Comparison of ENCODE assay signal across 8 cellular contexts in the genomic region with DNA sequence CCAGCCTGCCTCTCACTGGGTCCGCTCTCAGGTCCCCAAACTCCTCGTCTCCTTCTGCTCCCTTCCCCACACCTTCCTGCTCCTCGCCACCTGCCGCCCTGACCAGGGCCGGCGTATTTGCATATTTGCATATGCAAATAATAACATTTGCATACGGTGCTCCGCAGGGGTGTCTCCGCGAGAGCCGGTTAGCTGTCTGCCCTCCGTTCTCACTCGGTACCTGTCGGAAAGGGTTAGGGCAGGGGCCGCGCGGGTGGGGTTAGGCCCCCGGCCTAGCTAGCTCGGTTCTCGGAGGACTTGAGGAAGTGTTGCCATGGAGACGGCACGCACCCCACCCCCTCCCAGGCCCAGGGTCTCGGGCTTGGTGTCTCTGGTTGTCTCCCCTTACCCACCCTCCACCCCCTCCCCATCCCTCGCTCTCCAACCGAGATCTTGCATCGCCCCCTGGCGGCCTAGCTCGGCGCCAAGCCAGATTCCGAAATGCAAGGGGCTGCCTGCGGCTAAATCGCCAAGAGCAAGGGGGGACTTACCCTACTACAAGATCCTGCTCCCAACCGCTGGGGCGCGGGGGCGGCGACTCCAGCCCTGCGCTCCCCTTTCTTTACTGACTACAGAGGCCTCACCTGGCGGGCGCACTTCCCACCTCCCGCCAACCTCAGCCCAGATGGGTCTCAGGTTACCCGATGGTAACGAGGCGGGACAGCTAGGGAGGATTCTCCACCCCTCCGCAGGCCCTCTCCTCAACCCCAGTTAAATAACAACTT. TPM values are rescaled to one million over a fixed set of nuclear protein-coding genes. Genes with fewer than 3 reads are reported as not detected.
A peak's percentile ranks its signal among the peaks of the same experiment; 100 is the strongest.
DNase-seq lines count a peak whose midpoint lies in the region; ATAC-seq, FAIRE-seq and TF ChIP-seq lines count a peak whose summit lies in the region.

No MANE protein-coding gene starts in this region.

- H3K27ac ChIP-seq in brain microvascular endothelial cell (no peak overlapping the region), keratinocyte (ENCODE audit: control insufficient read depth, insufficient read depth, low read length) (no peak overlapping the region)

- TF ChIP-seq CTCF in D721Med (IDR thresholded peaks at IDR 0.05; ENCODE audit: insufficient read depth, missing control alignments), result peak; percentile 73
- TF ChIP-seq CTCF in brain microvascular endothelial cell (IDR thresholded peaks at IDR 0.05; ENCODE audit: low read depth, low read length, missing control alignments), result peak; percentile 86
- TF ChIP-seq CTCF in keratinocyte (optimal IDR thresholded peaks at IDR 0.05 in 1 of 3, IDR thresholded peaks at IDR 0.05 in 1 of 3, conservative IDR thresholded peaks at IDR 0.05 in 1 of 3; ENCODE audit: extremely low read depth in 1 of 3, insufficient read depth in 2 of 3, low read length in 3 of 3), result peak in 2 of 3 experiments; percentile 35 to 80

- peak; percentile 35 for ATAC-seq in GM21529 (IDR thresholded peaks at IDR 0.05; ENCODE audit: unreplicated experiment)
- ATAC-seq in HG03097 (IDR thresholded peaks at IDR 0.05; ENCODE audit: low FRiP score, unreplicated experiment), result no peak

- H3K4me1 ChIP-seq in keratinocyte (ENCODE audit: control insufficient read depth, extremely low read depth, insufficient read depth, low read length), result peaks cover 39% of the 10 kb centered on the region

- H3K36me3 ChIP-seq in brain microvascular endothelial cell (replicated peaks) (no peaks in the 10 kb centered on the region), keratinocyte (ENCODE audit: control insufficient read depth in 2 of 2, extremely low read depth in 1 of 2, insufficient read depth in 2 of 2, low read length in 2 of 2) (peaks cover 0 to 3% of the 10 kb centered on the region in 2 experiments)

- FAIRE-seq in D721Med (lab: Jason Lieb, UNC) (no peak), keratinocyte (lab: Jason Lieb, UNC) (no peak)

- no peaks in the 10 kb centered on the region for H3K9me3 ChIP-seq in keratinocyte (ENCODE audit: control insufficient read depth, low read depth, low read length)

- no peak overlapping the region for H3K9ac ChIP-seq in keratinocyte (ENCODE audit: control insufficient read depth, extremely low read depth, insufficient read depth, low read length)

- H3K79me2 ChIP-seq in keratinocyte (ENCODE audit: control insufficient read depth, insufficient read depth, low read length), result no peaks in the 10 kb centered on the region

- peak overlapping the region; percentile 82 for H3K4me2 ChIP-seq in keratinocyte (ENCODE audit: control insufficient read depth, extremely low read depth, insufficient read depth, low read depth, low read length)

- dilution Hi-C loops in keratinocyte (cut with MboI; ENCODE audit: extremely low pct_ligation_motif_present, low sequenced_read_pairs), result no loop called here

- no peaks in the 10 kb centered on the region for H3K9me1 ChIP-seq in keratinocyte (ENCODE audit: control insufficient read depth, extremely low read depth, insufficient read depth, low read length)

- DNase-seq in D721Med (ENCODE audit: insufficient read length, low spot score) (peak; percentile 74), NCI-H1436 treated with DMSO at 0.1 percent for 48 hours (lab: John Stamatoyannopoulos, UW) (peak; percentile 71), T-helper 22 cell (ENCODE audit: low read depth) (peak; percentile 29), brain microvascular endothelial cell (no peak), keratinocyte (ENCODE audit: low read depth, low spot score) (no peak)
- peak in 2 of 3 experiments; percentile 43 to 56 for DNase-seq in stimulated activated CD4-positive, alpha-beta T cell treated with anti-CD3 and anti-CD28 coated beads, TNF-alpha, amount 100 ng/mL, for 4 hours (ENCODE audit: low read depth in 3 of 3)

- no peak overlapping the region for H2AFZ ChIP-seq in keratinocyte (ENCODE audit: control insufficient read depth, low read length)

- no peaks in the 10 kb centered on the region for H4K20me1 ChIP-seq in keratinocyte (ENCODE audit: control insufficient read depth, extremely low read depth, insufficient read depth, low read length)

- in situ Hi-C loops in brain microvascular endothelial cell (cut with HindIII; ENCODE audit: low pct_ligation_motif_present, low sequenced_read_pairs), result no loop called here

- peaks cover 20% of the 10 kb centered on the region for H3K27me3 ChIP-seq in brain microvascular endothelial cell (replicated peaks)
- H3K27me3 ChIP-seq in keratinocyte (ENCODE audit: control insufficient read depth, extremely low read depth, insufficient read depth, low read length), result peaks cover 57% of the 10 kb centered on the region

- peak overlapping the region; percentile 27 for H3K4me3 ChIP-seq in brain microvascular endothelial cell (ENCODE audit: low read depth, low read length)
- H3K4me3 ChIP-seq in keratinocyte (ENCODE audit: control insufficient read depth in 2 of 3, extremely low read depth in 1 of 3, insufficient read depth in 2 of 3, low read depth in 1 of 3, low read length in 3 of 3), result peak overlapping the region in 2 of 3 experiments; percentile 55 to 66

RNA-seq across cellular contexts. Expression of a gene that starts 8.1 kb away (rescaled TPM):
- polyA plus RNA-seq in keratinocyte, result 0.27 to 0.94 TPM (median 0.62 TPM) in 3 replicates
- 2.1 TPM for polyA plus RNA-seq in keratinocyte (2011; ENCODE audit: low read depth)
- 0.09 and 0.13 TPM in 2 replicates for polyA plus RNA-seq in keratinocyte (2011; cell fraction: cytosol; rRNA removed)
- 1.4 and 3.6 TPM in 2 replicates for polyA plus RNA-seq in keratinocyte (2011; cell fraction: nucleus; rRNA removed)
- 0.33 and 1.1 TPM in 2 replicates for polyA plus RNA-seq in keratinocyte (2012; ENCODE audit: low replicate concordance)
- polyA minus RNA-seq in keratinocyte, result 1.4 TPM in 1 of 3 replicates, not detected in the others
- not detected for polyA minus RNA-seq in keratinocyte (2011; cell fraction: cytosol; rRNA and poly(A)+ RNA removed)
- polyA minus RNA-seq in keratinocyte (2011; cell fraction: nucleus; rRNA and poly(A)+ RNA removed), result 2.2 TPM in 1 of 2 replicates, not detected in the other

RNA-seq across cellular contexts. Expression of a gene that starts 13.4 kb away (rescaled TPM):
- 84.0 to 180 TPM (median 128 TPM) in 3 replicates for polyA plus RNA-seq in keratinocyte
- polyA plus RNA-seq in keratinocyte (2011; ENCODE audit: low read depth), result 82.9 TPM
- 78.8 and 160 TPM in 2 replicates for polyA plus RNA-seq in keratinocyte (2011; cell fraction: cytosol; rRNA removed)
- 115 and 120 TPM in 2 replicates for polyA plus RNA-seq in keratinocyte (2011; cell fraction: nucleus; rRNA removed)
- polyA plus RNA-seq in keratinocyte (2012; ENCODE audit: low replicate concordance), result 141 and 149 TPM in 2 replicates
- polyA minus RNA-seq in keratinocyte, result 138 to 210 TPM (median 151 TPM) in 3 replicates
- 125 TPM for polyA minus RNA-seq in keratinocyte (2011; cell fraction: cytosol; rRNA and poly(A)+ RNA removed)
- 64.8 and 69.3 TPM in 2 replicates for polyA minus RNA-seq in keratinocyte (2011; cell fraction: nucleus; rRNA and poly(A)+ RNA removed)

RNA-seq across cellular contexts. Expression of a gene that starts 26.3 kb away (rescaled TPM):
- polyA plus RNA-seq in keratinocyte, result 0.97 to 1.4 TPM (median 1.2 TPM) in 3 replicates
- 1.2 TPM for polyA plus RNA-seq in keratinocyte (2011; ENCODE audit: low read depth)
- polyA plus RNA-seq in keratinocyte (2011; cell fraction: cytosol; rRNA removed), result 0.66 and 1.9 TPM in 2 replicates
- polyA plus RNA-seq in keratinocyte (2011; cell fraction: nucleus; rRNA removed), result 1.7 and 2.1 TPM in 2 replicates
- polyA plus RNA-seq in keratinocyte (2012; ENCODE audit: low replicate concordance), result 4.3 and 9.2 TPM in 2 replicates
- 1.1 to 3.6 TPM (median 1.1 TPM) in 3 replicates for polyA minus RNA-seq in keratinocyte
- polyA minus RNA-seq in keratinocyte (2011; cell fraction: cytosol; rRNA and poly(A)+ RNA removed), result 8.2 TPM
- 2.1 and 2.2 TPM in 2 replicates for polyA minus RNA-seq in keratinocyte (2011; cell fraction: nucleus; rRNA and poly(A)+ RNA removed)

Comparison
In these comparisons a context has a peak if more than half of its experiments do, and no peak if none do; other contexts are left out.
1. DNase-seq: peak in D721Med (single experiment), NCI-H1436 treated with DMSO at 0.1 percent for 48 hours (single experiment), T-helper 22 cell (single experiment) and stimulated activated CD4-positive, alpha-beta T cell treated with anti-CD3 and anti-CD28 coated beads, TNF-alpha, amount 100 ng/mL, for 4 hours (2 of 3); none in brain microvascular endothelial cell (single experiment) and keratinocyte (single experiment).
2. Peak in every context shown above with its lines, with median percentiles within 50 percentile points of each other: CTCF ChIP-seq.